Comparison of ENCODE assay signal across 9 cellular contexts in the genomic region with DNA sequence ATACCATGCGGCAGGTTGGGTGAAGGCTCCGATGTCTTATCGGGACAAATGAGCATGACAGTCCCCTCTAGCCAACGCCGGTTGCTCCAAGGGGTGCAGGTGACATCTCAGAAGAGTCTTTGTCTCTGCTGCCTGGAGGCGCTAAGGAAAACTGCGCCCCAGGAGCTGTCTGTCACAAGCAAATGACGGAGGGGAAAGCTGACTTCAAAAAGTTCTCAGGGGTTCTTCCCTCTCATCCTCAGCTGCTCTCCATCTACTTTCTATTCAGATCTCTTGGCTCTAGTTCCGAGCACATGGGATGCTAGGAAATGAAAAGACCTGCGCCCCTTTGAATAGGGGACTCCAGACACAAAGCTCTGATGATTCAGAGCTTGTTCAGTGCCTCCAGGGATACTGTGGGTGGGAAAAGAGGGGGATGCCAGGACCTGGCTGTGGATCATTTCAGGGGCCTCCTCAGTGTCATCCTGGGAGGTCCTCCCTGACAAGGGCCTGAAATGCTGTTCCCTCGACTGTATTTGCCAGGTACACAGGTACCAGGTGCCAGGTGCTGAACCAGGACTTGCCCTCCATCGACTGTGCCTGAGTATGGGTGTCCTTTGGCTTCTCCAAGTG. TPM values are rescaled to one million over a fixed set of nuclear protein-coding genes. Genes with fewer than 3 reads are reported as not detected.
DNase-seq lines count a peak whose midpoint lies in the region; ATAC-seq, FAIRE-seq and TF ChIP-seq lines count a peak whose summit lies in the region.
"Had no signal": no experiment of that assay in that cellular context is flagged by ENCODE, and none has a peak within 500 bp of the region (broad histone marks: within the 10 kb centered on the region; RNA-seq: fewer than 3 reads in every experiment).

No MANE protein-coding gene starts in this region.

- H4K20me1 ChIP-seq in endothelial cell of umbilical vein (replicated peaks; ENCODE audit: control insufficient read depth, extremely low read depth, insufficient read depth, low read length): no peaks in the 10 kb centered on the region

- no peak overlapping the region for H4K91ac ChIP-seq in neuronal stem cell (ENCODE audit: low read depth, low read length, poor library complexity)

- TF ChIP-seq CTCF in Caco-2 (IDR thresholded peaks at IDR 0.05; ENCODE audit: insufficient read depth in 1 of 2, low read depth in 1 of 2, low read length in 1 of 2, severe bottlenecking in 1 of 2, unreplicated experiment in 1 of 2) (no peak), Peyer's patch (IDR thresholded peaks at IDR 0.05) (peak in 1 of 6 experiments; percentile 0), endothelial cell of umbilical vein (IDR thresholded peaks at IDR 0.05; ENCODE audit: extremely low read depth in 1 of 2, insufficient read depth in 1 of 2, low read depth in 1 of 2, low read length in 2 of 2) (no peak)

- H3K36me3 Mint-ChIP-seq in Caco-2 (ENCODE audit: insufficient read depth, unreplicated experiment): peaks cover 6% of the 10 kb centered on the region

- CTCF ChIA-PET in Caco-2 (lab: Charles Lee): interaction anchor here (0.6 to 0.8 kb wide), 3 partner anchors 12 to 152 kb away, joined by 3 to 10 read pairs (median 9); no protein-coding TSS in a partner anchor
- CTCF ChIA-PET in endothelial cell of umbilical vein (lab: Charles Lee): interaction anchor here (0.8 to 3.8 kb wide), 3 partner anchors 24 to 125 kb away, joined by 3 to 14 read pairs (median 3); no protein-coding TSS in a partner anchor

- H3K9ac ChIP-seq in endothelial cell of umbilical vein (replicated peaks; ENCODE audit: extremely low read depth, insufficient read depth, low read length) (peak overlapping the region; percentile 44), neuronal stem cell (ENCODE audit: low read depth, low read length, poor library complexity) (no peak overlapping the region)

- H3K27ac ChIP-seq in Peyer's patch (peak overlapping the region; percentile 83 to 92 (median 88)), endothelial cell of umbilical vein (ENCODE audit: insufficient read depth, low read depth, low read length) (peak overlapping the region; percentile 14), neuronal stem cell (replicated peaks; ENCODE audit: low read length) (no peak overlapping the region)

- WGBS in neuronal stem cell (ENCODE audit: extremely low coverage in 2 of 2, insufficient read length in 2 of 2, insufficient replicate concordance in 1 of 2), 2 donors: no CpG with 5 or more reads among the region's 12 CpGs

- no peaks in the 10 kb centered on the region for H3K9me3 Mint-ChIP-seq in Caco-2 (ENCODE audit: unreplicated experiment)

- dilution Hi-C loops in endothelial cell of umbilical vein (cut with MboI; ENCODE audit: extremely low pct_ligation_motif_present, low sequenced_read_pairs): no loop called here

- no peak overlapping the region for H2BK12ac ChIP-seq in neuronal stem cell (ENCODE audit: low read length)

- H3K4me1 Mint-ChIP-seq in Caco-2 (ENCODE audit: low read depth, unreplicated experiment): peaks cover 14% of the 10 kb centered on the region

- no peaks in the 10 kb centered on the region for H3K79me1 ChIP-seq in neuronal stem cell (ENCODE audit: low read depth, low read length)

- H3K14ac ChIP-seq in neuronal stem cell (ENCODE audit: low read length): no peak overlapping the region

- H3K4me1 ChIP-seq in Caco-2 (no peaks in the 10 kb centered on the region), Peyer's patch (peaks cover 0 to 28% (median 10%) of the 10 kb centered on the region in 4 donors), endothelial cell of umbilical vein (ENCODE audit: control insufficient read depth, extremely low read depth, insufficient read depth, low read length) (peaks cover 26% of the 10 kb centered on the region), neuronal stem cell (ENCODE audit: control insufficient read depth in 2 of 2, insufficient read depth in 1 of 2, low read depth in 1 of 2, low read length in 2 of 2) (peaks cover 4 to 6% of the 10 kb centered on the region in 2 donors)

- H3K4me2 ChIP-seq in endothelial cell of umbilical vein (ENCODE audit: insufficient read depth, low read length): peak overlapping the region; percentile 41
- H3K4me2 ChIP-seq in neuronal stem cell (ENCODE audit: insufficient read depth, low read length, poor library complexity, severe bottlenecking): peak overlapping the region; percentile 89

- H4K8ac ChIP-seq in neuronal stem cell (ENCODE audit: low read depth, low read length): no peak overlapping the region

- H2AK5ac ChIP-seq in neuronal stem cell (ENCODE audit: low read depth, low read length): no peak overlapping the region

- H3K18ac ChIP-seq in neuronal stem cell (ENCODE audit: low read length): no peak overlapping the region

- no peaks in the 10 kb centered on the region for H3K27me3 Mint-ChIP-seq in Caco-2 (ENCODE audit: insufficient read depth, unreplicated experiment)

- H3K4me3 ChIP-seq in Caco-2 (ENCODE audit: low read depth, low read length): peak overlapping the region; percentile 67
- peak overlapping the region; percentile 66 to 83 (median 70) for H3K4me3 ChIP-seq in Peyer's patch
- peak overlapping the region in 1 of 3 experiments; percentile 62 for H3K4me3 ChIP-seq in endothelial cell of umbilical vein (replicated peaks in 1 of 3; ENCODE audit: insufficient read depth in 1 of 3, low read depth in 1 of 3, low read length in 3 of 3)
- peak overlapping the region; percentile 33 to 79 for H3K4me3 ChIP-seq in neuronal stem cell (ENCODE audit: low read length in 2 of 2)

- POLR2A ChIA-PET in Caco-2 (lab: Charles Lee) (no interaction called here), endothelial cell of umbilical vein (lab: Charles Lee) (no interaction called here)

- peak overlapping the region; percentile 87 for H3K4me3 Mint-ChIP-seq in Caco-2 (ENCODE audit: unreplicated experiment)

- H2AFZ ChIP-seq in endothelial cell of umbilical vein (ENCODE audit: low read depth, low read length): peak overlapping the region; percentile 60
- peak overlapping the region; percentile 88 for H2AFZ ChIP-seq in neuronal stem cell (ENCODE audit: low read length)

- H3K9me3 ChIP-seq in Caco-2: no peaks in the 10 kb centered on the region
- H3K9me3 ChIP-seq in Peyer's patch: no peaks in the 10 kb centered on the region
- H3K9me3 ChIP-seq in endothelial cell of umbilical vein (replicated peaks; ENCODE audit: control insufficient read depth, insufficient read depth, low read length): no peaks in the 10 kb centered on the region
- no peaks in the 10 kb centered on the region for H3K9me3 ChIP-seq in neuronal stem cell (replicated peaks in 1 of 2; ENCODE audit: control insufficient read depth in 2 of 2, insufficient read depth in 1 of 2, low read depth in 1 of 2, low read length in 2 of 2)

- no peak overlapping the region for H3K4ac ChIP-seq in neuronal stem cell (ENCODE audit: low read length)

- H3K27me3 ChIP-seq in Caco-2 (replicated peaks; ENCODE audit: control insufficient read depth, insufficient read depth, low read length) (no peaks in the 10 kb centered on the region), Peyer's patch (no peaks in the 10 kb centered on the region), endothelial cell of umbilical vein (ENCODE audit: control insufficient read depth in 2 of 2, insufficient read depth in 2 of 2, low read length in 2 of 2) (no peaks in the 10 kb centered on the region), neuronal stem cell (ENCODE audit: control insufficient read depth in 3 of 3, insufficient read depth in 3 of 3, low read depth in 1 of 3, low read length in 3 of 3) (peaks cover 0 to 57% (median 34%) of the 10 kb centered on the region in 3 experiments)

- H3K79me2 ChIP-seq in endothelial cell of umbilical vein (ENCODE audit: control insufficient read depth, insufficient read depth, low read length): no peaks in the 10 kb centered on the region

- BruUV-seq in Caco-2 (replicated peaks; lab: Mats Ljungman, UMichigan): TSS peak; percentile 73
- BruUV-seq in endothelial cell of umbilical vein (replicated peaks; lab: Mats Ljungman, UMichigan): TSS peak; percentile 63

- H2BK120ac ChIP-seq in neuronal stem cell (ENCODE audit: low read depth, low read length): no peak overlapping the region

- no peak overlapping the region for H2BK15ac ChIP-seq in neuronal stem cell (ENCODE audit: low read length)

- H3K36me3 ChIP-seq in Caco-2 (ENCODE audit: control insufficient read depth, insufficient read depth, low read length) (no peaks in the 10 kb centered on the region), Peyer's patch (no peaks in the 10 kb centered on the region), endothelial cell of umbilical vein (ENCODE audit: control insufficient read depth in 2 of 2, extremely low read depth in 1 of 2, insufficient read depth in 2 of 2, low read length in 2 of 2) (no peaks in the 10 kb centered on the region), neuronal stem cell (replicated peaks in 1 of 2; ENCODE audit: control insufficient read depth in 2 of 2, insufficient read depth in 2 of 2, low read length in 2 of 2) (no peaks in the 10 kb centered on the region)

- no peak overlapping the region for H3K23ac ChIP-seq in neuronal stem cell (ENCODE audit: low read depth, low read length, poor library complexity)

- ATAC-seq in HG02610 (IDR thresholded peaks at IDR 0.05; ENCODE audit: unreplicated experiment): no peak

- H3K27ac Mint-ChIP-seq in Caco-2 (ENCODE audit: unreplicated experiment): peak overlapping the region; percentile 94

- DNase-seq in Caco-2 (no peak), Peyer's patch (peak in 1 of 3 donors; percentile 46), endothelial cell of umbilical vein (ENCODE audit: low read depth, low spot score) (peak; percentile 4), neuronal stem cell (ENCODE audit: low spot score) (no peak), CD1c-positive myeloid dendritic cell (ENCODE audit: extremely low spot score) (no peak), A172 (ENCODE audit: low spot score) (no peak), iPS-NIHi11 (ENCODE audit: low spot score) (no peak)
- DNase-seq: HCEC 1CT had no signal

- no peak for FAIRE-seq in endothelial cell of umbilical vein (lab: Jason Lieb, UNC)

- H2BK5ac ChIP-seq in neuronal stem cell (ENCODE audit: low read length): no peak overlapping the region

- H3K9me1 ChIP-seq in endothelial cell of umbilical vein (replicated peaks; ENCODE audit: control insufficient read depth, extremely low read depth, insufficient read depth, low read length): no peaks in the 10 kb centered on the region

- intact Hi-C loops in Caco-2 (cut with micrococcal nuclease; ENCODE audit: unreplicated experiment) (no loop called here), endothelial cell of umbilical vein (cut with micrococcal nuclease) (loop anchor here (1.0 to 2.0 kb wide), 4 partner anchors 8 to 321 kb away; no protein-coding TSS in a partner anchor)

- TF ChIP-seq POLR2A in Peyer's patch (IDR thresholded peaks at IDR 0.05): no peak
- TF ChIP-seq POLR2A in endothelial cell of umbilical vein (IDR thresholded peaks at IDR 0.05; ENCODE audit: low read depth, low read length): no peak

RNA-seq across cellular contexts. Expression of a gene that starts 0.9 kb away (rescaled TPM):
- 18.9 and 24.9 TPM in 2 replicates for total RNA-seq in Caco-2 (2022)
- total RNA-seq in Peyer's patch: 10 to 100 TPM in 2 of 4 donors, 1 to 10 TPM in 2; 9.7 to 52.8 (median 10.3) TPM
- total RNA-seq in endothelial cell of umbilical vein: 10.9 and 21.5 TPM in 2 replicates
- polyA plus RNA-seq in endothelial cell of umbilical vein: 7.3 and 8.3 TPM in 2 replicates
- 5.6 and 7.0 TPM in 2 replicates for polyA plus RNA-seq in endothelial cell of umbilical vein (2011; cell fraction: cytosol; rRNA removed)
- polyA plus RNA-seq in endothelial cell of umbilical vein (2011; cell fraction: nucleus; rRNA removed): 8.4 and 8.5 TPM in 2 replicates
- 5.3 and 6.5 TPM in 2 replicates for polyA plus RNA-seq in endothelial cell of umbilical vein (2012)
- polyA minus RNA-seq in endothelial cell of umbilical vein: 12.0 and 15.3 TPM in 2 replicates
- polyA minus RNA-seq in endothelial cell of umbilical vein (2011; cell fraction: cytosol; rRNA and poly(A)+ RNA removed): 8.2 TPM
- polyA minus RNA-seq in endothelial cell of umbilical vein (2011; cell fraction: nucleus; rRNA and poly(A)+ RNA removed): 7.4 and 8.8 TPM in 2 replicates
- not detected for polyA plus RNA-seq in neuronal stem cell (2013, experiment 1 of 2)
- polyA plus RNA-seq in neuronal stem cell (2013, experiment 2 of 2): 0.01 TPM
- 0.24 TPM in 1 of 2 replicates, not detected in the other for total RNA-seq in A172 (2014; rRNA removed; shearing (Covaris generic))
